30 cellular contexts compared by ENCODE assay signal in genomic region chr4:165927366-165927765, GRCh38. TPM values are rescaled to one million over a fixed set of nuclear protein-coding genes. Genes with fewer than 3 reads are reported as not detected.
"Had no signal": no experiment of that assay in that cellular context is flagged by ENCODE, and none has a peak within 500 bp of the region (broad histone marks: within the 10 kb centered on the region; RNA-seq: fewer than 3 reads in every experiment).

No MANE protein-coding gene starts in this region.

- H3K27me3 ChIP-seq: brain microvascular endothelial cell, esophagus muscularis mucosa, foreskin keratinocyte, gastrocnemius medialis, heart left ventricle had no signal

- FAIRE-seq: astrocyte, bronchial epithelial cell had no signal

- H3K9me3 ChIP-seq: esophagus muscularis mucosa, gastrocnemius medialis, heart left ventricle had no signal

- H3K27ac ChIP-seq: brain microvascular endothelial cell, coronary artery, dorsolateral prefrontal cortex, esophagus muscularis mucosa, gastrocnemius medialis, heart left ventricle, WERI-Rb-1 had no signal

- ATAC-seq: activated CD4-positive, CD25-positive, alpha-beta regulatory T cell treated with anti-CD3 and anti-CD28 coated beads, Interleukin-2, amount 50 U/mL, for 24 hours; activated CD8-positive, alpha-beta T cell treated with anti-CD3 and anti-CD28 coated beads for 36 hours; activated T-cell treated with anti-CD3 and anti-CD28 coated beads, Interleukin-2, amount 50 U/mL, for 4 hours; gastrocnemius medialis; heart left ventricle had no signal

- H3K4me3 ChIP-seq: coronary artery, dorsolateral prefrontal cortex, esophagus muscularis mucosa, gastrocnemius medialis, heart left ventricle had no signal

- DNase-seq: activated B cell treated with CpG ODN at 0.5 μM for 24 hours; activated CD4-positive, alpha-beta T cell treated with anti-CD3 and anti-CD28 coated beads for 48 hours; activated CD4-positive, alpha-beta T cell treated with anti-CD3 and anti-CD28 coated beads, Interleukin-2, amount 50 U/mL, for 1 hour; activated CD4-positive, alpha-beta T cell treated with anti-CD3 and anti-CD28 coated beads, Interleukin-2, amount 50 U/mL, for 48 hours; activated CD8-positive, alpha-beta memory T cell treated with anti-CD3 and anti-CD28 coated beads for 24 hours; activated CD8-positive, alpha-beta T cell treated with anti-CD3 and anti-CD28 coated beads for 36 hours; activated effector memory CD4-positive, alpha-beta T cell treated with Interleukin-2 at 50 U/mL for 16 hours; activated gamma-delta T cell treated with Interleukin-2 at 50 U/mL for 16 hours; activated naive CD4-positive, alpha-beta T cell treated with anti-CD3 and anti-CD28 coated beads, Interleukin-2, amount 50 U/mL, for 16 hours; activated naive CD4-positive, alpha-beta T cell treated with Interleukin-2 at 50 U/mL for 16 hours; activated T-cell treated with anti-CD3 and anti-CD28 coated beads, Interleukin-2, amount 50 U/mL, for 4 hours; amniotic stem cell; anterior cingulate cortex; brain microvascular endothelial cell; dorsolateral prefrontal cortex; effector memory CD4-positive, alpha-beta T cell; endodermal cell; erythroblast; gastrocnemius medialis; glutamatergic neuron; heart left ventricle; T1000; WERI-Rb-1 had no signal

- H3K36me3 ChIP-seq: brain microvascular endothelial cell, esophagus muscularis mucosa, gastrocnemius medialis, heart left ventricle, WERI-Rb-1 had no signal

- H3K4me1 ChIP-seq: gastrocnemius medialis, heart left ventricle had no signal

RNA-seq across cellular contexts. Expression of gene TLL1, which starts 54.3 kb away (rescaled TPM):
- total RNA-seq: activated B cell treated with CpG ODN at 0.5 μM for 24 hours; activated CD8-positive, alpha-beta T cell treated with anti-CD3 and anti-CD28 coated beads for 36 hours; activated T-cell treated with anti-CD3 and anti-CD28 coated beads, Interleukin-2, amount 50 U/mL, for 4 hours; activated T-helper 17 cell treated with anti-CD3 and anti-CD28 coated beads, Interleukin-2, amount 50 U/mL, for 72 hours had no signal
